Comparison of ENCODE assay signal across 16 cellular contexts in genomic region chr20:4008877-4009276, GRCh38.
"Had no signal": no experiment of that assay in that cellular context is flagged by ENCODE, and none has a peak within 500 bp of the region (broad histone marks: within the 10 kb centered on the region; RNA-seq: fewer than 3 reads in every experiment).

No MANE protein-coding gene starts in this region.

- H3K27me3 Mint-ChIP-seq: activated naive CD8-positive, alpha-beta T cell treated with anti-CD3 and anti-CD28 coated beads, Interleukin-2, amount 10 ng/mL, durations not matched to agents 7 days and 5 days; natural killer cell treated with Interleukin-12 subunit alpha and Interleukin-12 subunit beta and Interleukin-15 and Interleukin-18, amount 100 ng/mL, for 72 hours; type B pancreatic cell had no signal

- H3K9me3 Mint-ChIP-seq: activated naive CD8-positive, alpha-beta T cell treated with anti-CD3 and anti-CD28 coated beads, Interleukin-2, amount 10 ng/mL, durations not matched to agents 7 days and 5 days; activated T-cell treated with anti-CD3 and anti-CD28 coated beads, Interleukin-2, amount 50 U/mL, for 4 hours; natural killer cell treated with Interleukin-12 subunit alpha and Interleukin-12 subunit beta and Interleukin-15 and Interleukin-18, amount 100 ng/mL, for 72 hours; type B pancreatic cell had no signal

- H3K27ac Mint-ChIP-seq: activated naive CD8-positive, alpha-beta T cell treated with anti-CD3 and anti-CD28 coated beads, Interleukin-2, amount 10 ng/mL, durations not matched to agents 7 days and 5 days; natural killer cell treated with Interleukin-12 subunit alpha and Interleukin-12 subunit beta and Interleukin-15 and Interleukin-18, amount 100 ng/mL, for 72 hours; type B pancreatic cell had no signal

- ATAC-seq: activated CD4-positive, CD25-positive, alpha-beta regulatory T cell treated with anti-CD3 and anti-CD28 coated beads, Interleukin-2, amount 50 U/mL, for 24 hours; activated T-cell treated with anti-CD3 and anti-CD28 coated beads, Interleukin-2, amount 50 U/mL, for 4 hours; left colon; psoas muscle; stimulated activated naive CD8-positive, alpha-beta T cell treated with anti-CD3 and anti-CD28 coated beads, Interleukin-15, Interleukin-2, amounts not matched to agents 100 U/mL and 50 U/mL, for 24 hours had no signal

- H3K4me3 Mint-ChIP-seq: activated naive CD8-positive, alpha-beta T cell treated with anti-CD3 and anti-CD28 coated beads, Interleukin-2, amount 10 ng/mL, durations not matched to agents 7 days and 5 days; activated T-cell treated with anti-CD3 and anti-CD28 coated beads, Interleukin-2, amount 50 U/mL, for 4 hours; natural killer cell treated with Interleukin-12 subunit alpha and Interleukin-12 subunit beta and Interleukin-15 and Interleukin-18, amount 100 ng/mL, for 72 hours; type B pancreatic cell had no signal

- H3K4me3 ChIP-seq: breast epithelium, dorsolateral prefrontal cortex, esophagus squamous epithelium, psoas muscle, sigmoid colon, suprapubic skin had no signal

- DNase-seq: activated gamma-delta T cell; activated naive CD8-positive, alpha-beta T cell treated with anti-CD3 and anti-CD28 coated beads, Interleukin-2, amount 10 ng/mL, durations not matched to agents 7 days and 5 days; activated T-cell treated with anti-CD3 and anti-CD28 coated beads, Interleukin-2, amount 50 U/mL, for 4 hours; anterior cingulate cortex; dorsolateral prefrontal cortex; esophagus squamous epithelium; foreskin fibroblast; left colon; psoas muscle; sigmoid colon; stimulated activated naive CD8-positive, alpha-beta T cell treated with anti-CD3 and anti-CD28 coated beads, Interleukin-15, Interleukin-2, amounts not matched to agents 100 U/mL and 50 U/mL, for 24 hours had no signal

- H3K36me3 Mint-ChIP-seq: natural killer cell treated with Interleukin-12 subunit alpha and Interleukin-12 subunit beta and Interleukin-15 and Interleukin-18, amount 100 ng/mL, for 72 hours had no signal
